Comparison of ENCODE assay signal across 26 cellular contexts in genomic region chr17:55606431-55606830, GRCh38.
A peak's percentile ranks its signal among the peaks of the same experiment; 100 is the strongest.
DNase-seq lines count a peak whose midpoint lies in the region; ATAC-seq and TF ChIP-seq lines count a peak whose summit lies in the region.
"Had no signal": no experiment of that assay in that cellular context is flagged by ENCODE, and none has a peak within 500 bp of the region (broad histone marks: within the 10 kb centered on the region; RNA-seq: fewer than 3 reads in every experiment).

No MANE protein-coding gene starts in this region.

- H3K27me3 ChIP-seq in upper lobe of right lung (no peaks in the 10 kb centered on the region), PC-3 (ENCODE audit: low read length) (peaks cover 19% of the 10 kb centered on the region)
- H3K27me3 ChIP-seq: brain microvascular endothelial cell had no signal

- intact Hi-C loops in upper lobe of right lung (cut with DNase I) (no loop called here), PC-3 (cut with micrococcal nuclease) (loop anchor here (2.0 kb wide), 1 partner anchor 30 kb away; no protein-coding TSS in a partner anchor)

- H3K79me2 ChIP-seq in PC-3 (ENCODE audit: low read length): no peaks in the 10 kb centered on the region

- peaks cover 5% of the 10 kb centered on the region for H3K4me1 ChIP-seq in upper lobe of right lung
- peaks cover 22% of the 10 kb centered on the region for H3K4me1 ChIP-seq in PC-3 (ENCODE audit: insufficient read depth, low read length)

- DNase-seq in DMS53 (lab: John Stamatoyannopoulos, UW) (peak; percentile 51), DMS53 treated with DMSO at 0.1 percent for 48 hours (lab: John Stamatoyannopoulos, UW; ENCODE audit: unreplicated experiment) (no peak), fibroblast of pulmonary artery (ENCODE audit: low read depth) (peak; percentile 22), myocyte (ENCODE audit: low read depth) (peak; percentile 98), upper lobe of right lung (no peak), PC-3 (no peak)
- DNase-seq in stimulated activated CD4-positive, alpha-beta T cell treated with anti-CD3 and anti-CD28 coated beads, Interleukin-2, amount 100 ng/mL, for 24 hours: no peak
- DNase-seq: activated CD4-positive, alpha-beta T cell treated with anti-CD3 and anti-CD28 coated beads, Interleukin-2, amount 10 ng/mL, durations not matched to agents 7 days and 5 days; activated naive CD4-positive, alpha-beta T cell treated with Interleukin-2 at 50 U/mL for 16 hours; activated T-cell treated with anti-CD3 and anti-CD28 coated beads, Interleukin-2, amount 50 U/mL, for 72 hours; brain microvascular endothelial cell; DMS79; erythroblast; foreskin melanocyte; hippocampal formation; islet precursor cell; naive B cell; NCI-H2171 treated with DMSO at 0.1 percent for 48 hours; NCI-H774; stimulated activated CD4-positive, alpha-beta T cell treated with anti-CD3 and anti-CD28 coated beads, Interleukin-4, amount 100 ng/mL, for 24 hours; stimulated activated naive CD4-positive, alpha-beta T cell had no signal

- no peak overlapping the region for H3K4me3 ChIP-seq in fibroblast of pulmonary artery (replicated peaks; ENCODE audit: low read depth, low read length)
- no peak overlapping the region for H3K4me3 ChIP-seq in upper lobe of right lung
- no peak overlapping the region for H3K4me3 ChIP-seq in PC-3 (ENCODE audit: low read length)
- H3K4me3 ChIP-seq: lung, thoracic aorta had no signal

- H3K9me3 ChIP-seq in upper lobe of right lung (no peaks in the 10 kb centered on the region), PC-3 (ENCODE audit: low read length) (no peaks in the 10 kb centered on the region)
- H3K9me3 ChIP-seq: thoracic aorta had no signal

- no peaks in the 10 kb centered on the region for H3K9me2 ChIP-seq in PC-3 (replicated peaks; ENCODE audit: low read length)

- no peak overlapping the region for H3K4me2 ChIP-seq in PC-3 (ENCODE audit: low read length)
- H3K4me2 ChIP-seq: KMS-11 had no signal

- no TSS peak for BruUV-seq in PC-3 (replicated peaks; lab: Mats Ljungman, UMichigan)

- H3K27ac ChIP-seq in upper lobe of right lung: peak overlapping the region; percentile 25
- H3K27ac ChIP-seq in PC-3 (ENCODE audit: low read length): no peak overlapping the region
- H3K27ac ChIP-seq: 22Rv1, brain microvascular endothelial cell, KMS-11, thoracic aorta had no signal

- H4K20me1 ChIP-seq in PC-3 (ENCODE audit: low read length): no peaks in the 10 kb centered on the region; the same call in 1 of the 2 replicates

- CTCF ChIA-PET in PC-3 (lab: Charles Lee): interaction anchor here (0.5 to 0.6 kb wide), 2 partner anchors 12 to 129 kb away, joined by 3 to 4 read pairs; no protein-coding TSS in a partner anchor

- H3K36me3 ChIP-seq in upper lobe of right lung (no peaks in the 10 kb centered on the region), PC-3 (ENCODE audit: low read depth, low read length) (no peaks in the 10 kb centered on the region)
- H3K36me3 ChIP-seq: brain microvascular endothelial cell, thoracic aorta had no signal

- H3F3A ChIP-seq in PC-3 (ENCODE audit: low read length, unreplicated experiment): no peaks in the 10 kb centered on the region

- TF ChIP-seq CTCF in fibroblast of pulmonary artery (IDR thresholded peaks at IDR 0.05; ENCODE audit: low read length, missing control alignments) (no peak), upper lobe of right lung (IDR thresholded peaks at IDR 0.05) (no peak), PC-3 (conservative IDR thresholded peaks at IDR 0.05; ENCODE audit: low read depth, low read length) (no peak)

- peak; percentile 14 for ATAC-seq in upper lobe of right lung
- ATAC-seq in PC-3: no peak
- ATAC-seq in GM18502 (IDR thresholded peaks at IDR 0.05; ENCODE audit: poor library complexity, unreplicated experiment): no peak
- ATAC-seq: activated T-cell treated with anti-CD3 and anti-CD28 coated beads, Interleukin-2, amount 50 U/mL, for 72 hours had no signal

- H3K9ac ChIP-seq in PC-3 (ENCODE audit: low read length): no peak overlapping the region
- H3K9ac ChIP-seq: KMS-11 had no signal

- no peak overlapping the region for H2AFZ ChIP-seq in PC-3 (ENCODE audit: low read length)

- POLR2A ChIA-PET in PC-3 (lab: Charles Lee; ENCODE audit: unreplicated experiment): no interaction called here

Comparison
In these comparisons a context has a peak if more than half of its experiments do, and no peak if none do; other contexts are left out.
1. DNase-seq: peak in DMS53 (single experiment), fibroblast of pulmonary artery (single experiment) and myocyte (single experiment); none in DMS53 treated with DMSO at 0.1 percent for 48 hours (single experiment), upper lobe of right lung (single experiment), PC-3 (single experiment) and stimulated activated CD4-positive, alpha-beta T cell treated with anti-CD3 and anti-CD28 coated beads, Interleukin-2, amount 100 ng/mL, for 24 hours (0 of 2).